ENCODE assay signal across 1 cellular context in the genomic region with DNA sequence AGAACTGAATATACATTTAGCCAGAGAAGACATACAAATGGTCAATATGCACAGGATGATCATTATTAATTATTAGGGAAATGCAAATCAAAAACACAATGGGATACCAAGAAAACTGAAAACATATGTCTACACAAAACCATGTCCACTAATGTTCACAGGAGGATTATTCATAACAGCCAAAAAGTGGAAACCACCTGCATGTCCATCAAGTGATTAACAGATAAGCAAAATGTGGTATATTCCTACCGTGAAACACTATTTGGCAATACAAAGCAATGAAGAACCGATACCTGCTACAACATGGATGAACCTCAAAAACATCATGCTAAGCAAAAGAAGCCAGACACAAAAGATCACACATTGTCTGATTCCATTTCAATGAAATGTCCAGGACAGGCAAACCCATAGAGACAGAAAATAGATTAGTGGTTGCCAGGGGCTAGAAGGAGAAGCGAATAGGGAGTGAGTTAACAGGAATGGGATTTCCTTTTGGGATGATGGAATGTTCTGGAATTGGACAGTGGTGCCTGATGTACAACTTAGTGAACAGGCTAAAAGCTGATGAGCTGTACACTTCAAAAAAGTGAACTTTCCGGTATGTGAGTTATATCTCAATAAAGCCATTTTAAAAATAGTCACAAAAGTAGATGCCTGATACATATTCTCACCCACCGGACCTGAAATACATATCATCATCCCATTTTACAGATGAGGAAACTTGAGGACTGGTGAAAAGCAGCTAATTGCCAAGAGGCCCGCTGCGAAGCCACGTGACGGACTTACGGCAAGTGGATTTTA.
TF ChIP-seq lines count a peak whose summit lies in the region.

No MANE protein-coding gene starts in this region.

TF ChIP-seq in GM12878, 131 proteins besides CTCF, POLR2A, EP300 and RAD21 (continued from another document):
- TF ChIP-seq DPF2 (IDR thresholded peaks at IDR 0.05) (peak; percentile 63; the same call in 1 of the 2 replicates), EED (IDR thresholded peaks at IDR 0.05; ENCODE audit: low read depth) (no peak), SMAD5 (IDR thresholded peaks at IDR 0.05; ENCODE audit: low read depth) (no peak), MEF2A (IDR thresholded peaks at IDR 0.05; ENCODE audit: insufficient read depth, low read depth, low read length) (no peak), ZBTB4 (CRISPR knock-in tag; IDR thresholded peaks at IDR 0.05) (no peak), RELA (IDR thresholded peaks at IDR 0.05; ENCODE audit: borderline replicate concordance, partially characterized antibody) (no peak)
- TF ChIP-seq, protein P1, sequence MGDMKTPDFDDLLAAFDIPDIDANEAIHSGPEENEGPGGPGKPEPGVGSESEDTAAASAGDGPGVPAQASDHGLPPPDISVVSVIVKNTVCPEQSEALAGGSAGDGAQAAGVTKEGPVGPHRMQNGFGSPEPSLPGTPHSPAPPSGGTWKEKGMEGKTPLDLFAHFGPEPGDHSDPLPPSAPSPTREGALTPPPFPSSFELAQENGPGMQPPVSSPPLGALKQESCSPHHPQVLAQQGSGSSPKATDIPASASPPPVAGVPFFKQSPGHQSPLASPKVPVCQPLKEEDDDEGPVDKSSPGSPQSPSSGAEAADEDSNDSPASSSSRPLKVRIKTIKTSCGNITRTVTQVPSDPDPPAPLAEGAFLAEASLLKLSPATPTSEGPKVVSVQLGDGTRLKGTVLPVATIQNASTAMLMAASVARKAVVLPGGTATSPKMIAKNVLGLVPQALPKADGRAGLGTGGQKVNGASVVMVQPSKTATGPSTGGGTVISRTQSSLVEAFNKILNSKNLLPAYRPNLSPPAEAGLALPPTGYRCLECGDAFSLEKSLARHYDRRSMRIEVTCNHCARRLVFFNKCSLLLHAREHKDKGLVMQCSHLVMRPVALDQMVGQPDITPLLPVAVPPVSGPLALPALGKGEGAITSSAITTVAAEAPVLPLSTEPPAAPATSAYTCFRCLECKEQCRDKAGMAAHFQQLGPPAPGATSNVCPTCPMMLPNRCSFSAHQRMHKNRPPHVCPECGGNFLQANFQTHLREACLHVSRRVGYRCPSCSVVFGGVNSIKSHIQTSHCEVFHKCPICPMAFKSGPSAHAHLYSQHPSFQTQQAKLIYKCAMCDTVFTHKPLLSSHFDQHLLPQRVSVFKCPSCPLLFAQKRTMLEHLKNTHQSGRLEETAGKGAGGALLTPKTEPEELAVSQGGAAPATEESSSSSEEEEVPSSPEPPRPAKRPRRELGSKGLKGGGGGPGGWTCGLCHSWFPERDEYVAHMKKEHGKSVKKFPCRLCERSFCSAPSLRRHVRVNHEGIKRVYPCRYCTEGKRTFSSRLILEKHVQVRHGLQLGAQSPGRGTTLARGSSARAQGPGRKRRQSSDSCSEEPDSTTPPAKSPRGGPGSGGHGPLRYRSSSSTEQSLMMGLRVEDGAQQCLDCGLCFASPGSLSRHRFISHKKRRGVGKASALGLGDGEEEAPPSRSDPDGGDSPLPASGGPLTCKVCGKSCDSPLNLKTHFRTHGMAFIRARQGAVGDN (IDR thresholded peaks at IDR 0.05), result no peak
- TF ChIP-seq, protein P2, sequence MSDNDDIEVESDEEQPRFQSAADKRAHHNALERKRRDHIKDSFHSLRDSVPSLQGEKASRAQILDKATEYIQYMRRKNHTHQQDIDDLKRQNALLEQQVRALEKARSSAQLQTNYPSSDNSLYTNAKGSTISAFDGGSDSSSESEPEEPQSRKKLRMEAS (IDR thresholded peaks at IDR 0.05; ENCODE audit: low read depth, low read length), result no peak
- TF ChIP-seq, protein P3, sequence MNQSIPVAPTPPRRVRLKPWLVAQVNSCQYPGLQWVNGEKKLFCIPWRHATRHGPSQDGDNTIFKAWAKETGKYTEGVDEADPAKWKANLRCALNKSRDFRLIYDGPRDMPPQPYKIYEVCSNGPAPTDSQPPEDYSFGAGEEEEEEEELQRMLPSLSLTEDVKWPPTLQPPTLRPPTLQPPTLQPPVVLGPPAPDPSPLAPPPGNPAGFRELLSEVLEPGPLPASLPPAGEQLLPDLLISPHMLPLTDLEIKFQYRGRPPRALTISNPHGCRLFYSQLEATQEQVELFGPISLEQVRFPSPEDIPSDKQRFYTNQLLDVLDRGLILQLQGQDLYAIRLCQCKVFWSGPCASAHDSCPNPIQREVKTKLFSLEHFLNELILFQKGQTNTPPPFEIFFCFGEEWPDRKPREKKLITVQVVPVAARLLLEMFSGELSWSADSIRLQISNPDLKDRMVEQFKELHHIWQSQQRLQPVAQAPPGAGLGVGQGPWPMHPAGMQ (IDR thresholded peaks at IDR 0.05; ENCODE audit: borderline replicate concordance), result no peak
